In genomic region chr9:81370650-81371049, GRCh38 we compare ENCODE assay signal across 23 cellular contexts.
A peak's percentile ranks its signal among the peaks of the same experiment; 100 is the strongest.
DNase-seq lines count a peak whose midpoint lies in the region; FAIRE-seq and TF ChIP-seq lines count a peak whose summit lies in the region.
"Had no signal": no experiment of that assay in that cellular context is flagged by ENCODE, and none has a peak within 500 bp of the region (broad histone marks: within the 10 kb centered on the region; RNA-seq: fewer than 3 reads in every experiment).

No MANE protein-coding gene starts in this region.

- TF ChIP-seq CTCF in H9 (conservative IDR thresholded peaks at IDR 0.05) (no peak), nephron (IDR thresholded peaks at IDR 0.05; ENCODE audit: unreplicated experiment in 3 of 3) (no peak), kidney (IDR thresholded peaks at IDR 0.05; ENCODE audit: borderline replicate concordance, extremely low read depth, insufficient read depth) (no peak)

- no peaks in the 10 kb centered on the region for H3K36me3 ChIP-seq in BLaER1 treated with 17β-estradiol and CSF1 and Interleukin-3, amounts not matched to agents 10 nM and 100 nM
- no peaks in the 10 kb centered on the region for H3K36me3 ChIP-seq in kidney (ENCODE audit: control insufficient read depth in 1 of 2, insufficient read depth in 2 of 2, low read length in 2 of 2)

- no peaks in the 10 kb centered on the region for H4K20me1 ChIP-seq in BLaER1 treated with 17β-estradiol and CSF1 and Interleukin-3, amounts not matched to agents 10 nM and 100 nM
- H4K20me1 ChIP-seq in H9 (ENCODE audit: control insufficient read depth, insufficient read depth, insufficient read length): no peaks in the 10 kb centered on the region

- H3K9me3 ChIP-seq in BLaER1 treated with 17β-estradiol and CSF1 and Interleukin-3, amounts not matched to agents 10 nM and 100 nM (replicated peaks in 1 of 11): peaks cover 5 to 24% (median 16%) of the 10 kb centered on the region in 11 experiments; a peak in 20 of 22 replicates
- H3K9me3 ChIP-seq in H9 (ENCODE audit: control insufficient read depth, low read depth, low read length): no peaks in the 10 kb centered on the region
- no peaks in the 10 kb centered on the region for H3K9me3 ChIP-seq in kidney (ENCODE audit: control insufficient read depth in 1 of 2, low read length in 2 of 2)
- H3K9me3 ChIP-seq: body of pancreas had no signal

- H3K79me2 ChIP-seq in H9 (ENCODE audit: insufficient read depth, low read length): no peaks in the 10 kb centered on the region

- H3K4me3 ChIP-seq in BLaER1 treated with 17β-estradiol and CSF1 and Interleukin-3, amounts not matched to agents 10 nM and 100 nM: no peak overlapping the region
- no peak overlapping the region for H3K4me3 ChIP-seq in kidney (ENCODE audit: low read length in 2 of 2)
- H3K4me3 ChIP-seq: body of pancreas had no signal

- H3K56ac ChIP-seq in H9 (ENCODE audit: insufficient read length, low read depth, low read length): no peak overlapping the region

- H3T11ph ChIP-seq in H9 (ENCODE audit: low read length): no peak overlapping the region

- no peak overlapping the region for H2BK120ac ChIP-seq in H9 (ENCODE audit: low read depth, low read length, poor library complexity, severe bottlenecking)

- H2BK15ac ChIP-seq in H9 (ENCODE audit: low read depth, low read length): no peak overlapping the region

- no peak overlapping the region for H3K18ac ChIP-seq in H9 (ENCODE audit: insufficient read length, low read depth, low read length)

- H3K4me2 ChIP-seq in BLaER1 treated with 17β-estradiol and CSF1 and Interleukin-3, amounts not matched to agents 10 nM and 100 nM: peak overlapping the region in 7 of 11 experiments; percentile 12 to 91 (median 77); a peak in 10 of 22 replicates
- H3K4me2 ChIP-seq in H9 (ENCODE audit: insufficient read depth, insufficient read length, low read length): no peak overlapping the region

- no peak overlapping the region for H4K91ac ChIP-seq in H9 (ENCODE audit: insufficient read length, low read depth, low read length)

- H3K27ac Mint-ChIP-seq in H9: peak overlapping the region in 2 of 3 experiments; percentile 48 to 72; a peak in 2 of 7 replicates
- peak overlapping the region in 2 of 3 experiments; percentile 1 to 48 for H3K27ac Mint-ChIP-seq in nephron
- H3K27ac Mint-ChIP-seq: activated CD4-positive, alpha-beta memory T cell treated with anti-CD3 and anti-CD28 coated beads, Interleukin-2, amount 10 ng/mL, durations not matched to agents 7 days and 5 days; activated T-helper 17 cell treated with anti-CD3 and anti-CD28 coated beads, Interleukin-2, amount 50 U/mL, for 72 hours; dendritic cell treated with granulocyte-macrophage colony-stimulating factor and Interleukin-4, amounts not matched to agents 40 ng/mL and 50 ng/mL, for 4 days; naive thymus-derived CD8-positive, alpha-beta T cell; stimulated activated effector memory CD8-positive, alpha-beta T cell treated with anti-CD3 and anti-CD28 coated beads, Interleukin-12 subunit alpha, Interleukin-12 subunit beta, amount 100 ng/mL, for 72 hours; type B pancreatic cell had no signal

- no peak overlapping the region for H2BK20ac ChIP-seq in H9 (ENCODE audit: low read depth, low read length, poor library complexity, severe bottlenecking)

- H3K27me3 ChIP-seq in BLaER1 treated with 17β-estradiol and CSF1 and Interleukin-3, amounts not matched to agents 10 nM and 100 nM: no peaks in the 10 kb centered on the region
- no peaks in the 10 kb centered on the region for H3K27me3 ChIP-seq in H9 (ENCODE audit: insufficient read depth, low read length)
- H3K27me3 ChIP-seq: body of pancreas had no signal

- H3K27me3 Mint-ChIP-seq in H9 (ENCODE audit: low read depth) (no peaks in the 10 kb centered on the region; the same call in 1 of the 2 replicates), nephron (ENCODE audit: low read depth) (peaks cover 22% of the 10 kb centered on the region)
- H3K27me3 Mint-ChIP-seq: activated CD4-positive, alpha-beta memory T cell treated with anti-CD3 and anti-CD28 coated beads, Interleukin-2, amount 10 ng/mL, durations not matched to agents 7 days and 5 days; activated T-helper 17 cell treated with anti-CD3 and anti-CD28 coated beads, Interleukin-2, amount 50 U/mL, for 72 hours; dendritic cell treated with granulocyte-macrophage colony-stimulating factor and Interleukin-4, amounts not matched to agents 40 ng/mL and 50 ng/mL, for 4 days; naive thymus-derived CD8-positive, alpha-beta T cell had no signal

- H3K4me1 ChIP-seq in BLaER1 treated with 17β-estradiol and CSF1 and Interleukin-3, amounts not matched to agents 10 nM and 100 nM: peaks cover 26 to 59% (median 50%) of the 10 kb centered on the region in 10 experiments
- no peaks in the 10 kb centered on the region for H3K4me1 ChIP-seq in H9 (ENCODE audit: insufficient read depth, low read length)
- peaks cover 0 to 4% of the 10 kb centered on the region in 2 donors for H3K4me1 ChIP-seq in kidney (ENCODE audit: control insufficient read depth in 1 of 2, insufficient read depth in 1 of 2, low read depth in 1 of 2, low read length in 2 of 2)
- H3K4me1 ChIP-seq: body of pancreas had no signal

- DNase-seq in H9 (no peak), NCI-H2171 treated with DMSO at 0.1 percent for 48 hours (lab: John Stamatoyannopoulos, UW) (peak; percentile 96), NCI-H82 (lab: John Stamatoyannopoulos, UW) (no peak), kidney (no peak), DMS 273 treated with DMSO at 0.1 percent for 48 hours (lab: John Stamatoyannopoulos, UW) (no peak)
- DNase-seq: activated CD4-positive, alpha-beta memory T cell treated with anti-CD3 and anti-CD28 coated beads, Interleukin-2, amount 10 ng/mL, durations not matched to agents 7 days and 5 days; activated naive CD4-positive, alpha-beta T cell treated with anti-CD3 and anti-CD28 coated beads, Interleukin-2, amount 50 U/mL, for 16 hours; body of pancreas; DMS79; GDM1; naive thymus-derived CD8-positive, alpha-beta T cell; NCI-H1436; NCI-H2227 treated with DMSO at 0.1 percent for 48 hours; SHP77; stimulated activated CD4-positive, alpha-beta T cell treated with anti-CD3 and anti-CD28 coated beads, Interleukin-15, amount 100 ng/mL, for 24 hours; T-helper 2 cell had no signal

- H3K4me3 Mint-ChIP-seq in H9 (no peak overlapping the region), nephron (no peak overlapping the region)
- H3K4me3 Mint-ChIP-seq: activated CD4-positive, alpha-beta memory T cell treated with anti-CD3 and anti-CD28 coated beads, Interleukin-2, amount 10 ng/mL, durations not matched to agents 7 days and 5 days; activated T-helper 17 cell treated with anti-CD3 and anti-CD28 coated beads, Interleukin-2, amount 50 U/mL, for 72 hours; dendritic cell treated with granulocyte-macrophage colony-stimulating factor and Interleukin-4, amounts not matched to agents 40 ng/mL and 50 ng/mL, for 4 days; naive thymus-derived CD8-positive, alpha-beta T cell; stimulated activated effector memory CD8-positive, alpha-beta T cell treated with anti-CD3 and anti-CD28 coated beads, Interleukin-12 subunit alpha, Interleukin-12 subunit beta, amount 100 ng/mL, for 72 hours; type B pancreatic cell had no signal

- H2AK5ac ChIP-seq in H9 (ENCODE audit: insufficient read length, low read length): no peak overlapping the region

- H2AFZ ChIP-seq in H9 (ENCODE audit: low read length): no peak overlapping the region

- no peaks in the 10 kb centered on the region for H3K23me2 ChIP-seq in H9 (ENCODE audit: insufficient read length, low read depth, low read length, poor library complexity, severe bottlenecking)

- no peak overlapping the region for H3K9ac ChIP-seq in BLaER1 treated with 17β-estradiol and CSF1 and Interleukin-3, amounts not matched to agents 10 nM and 100 nM
- no peak overlapping the region for H3K9ac ChIP-seq in H9 (ENCODE audit: extremely low read depth, insufficient read length, low read length)
- H3K9ac ChIP-seq in kidney (ENCODE audit: low read length in 2 of 2): no peak overlapping the region

- no peak overlapping the region for H3K27ac ChIP-seq in BLaER1 treated with 17β-estradiol and CSF1 and Interleukin-3, amounts not matched to agents 10 nM and 100 nM
- H3K27ac ChIP-seq in H9 (ENCODE audit: insufficient read length, low read depth, low read length): no peak overlapping the region
- H3K27ac ChIP-seq in kidney (ENCODE audit: low read depth in 2 of 2, low read length in 2 of 2): no peak overlapping the region
- H3K27ac ChIP-seq: body of pancreas had no signal

- FAIRE-seq in kidney (lab: Jason Lieb, UNC): no peak
- FAIRE-seq: keratinocyte had no signal

- no peak overlapping the region for H2BK12ac ChIP-seq in H9 (ENCODE audit: insufficient read length, low read depth, low read length)

- WGBS in H9 (ENCODE audit: extremely low coverage, insufficient read length, low lambda C conversion rate): no CpG with 5 or more reads among the region's 7 CpGs

- H3K4ac ChIP-seq in H9 (ENCODE audit: low read depth, low read length): no peak overlapping the region

- H4K5ac ChIP-seq in H9 (ENCODE audit: insufficient read length, low read depth, low read length): no peak overlapping the region

- no peaks in the 10 kb centered on the region for H3K79me1 ChIP-seq in H9 (ENCODE audit: insufficient read depth, low read depth, low read length, poor library complexity, severe bottlenecking)

- H2BK5ac ChIP-seq in H9 (ENCODE audit: insufficient read length, low read length): no peak overlapping the region

- H3K36me3 Mint-ChIP-seq in H9 (ENCODE audit: insufficient read depth in 1 of 3, low read depth in 3 of 3) (peaks cover 0 to 18% (median 0%) of the 10 kb centered on the region in 3 experiments; a peak in 3 of 7 replicates), nephron (ENCODE audit: low read depth) (peaks cover 4% of the 10 kb centered on the region)
- H3K36me3 Mint-ChIP-seq: naive thymus-derived CD8-positive, alpha-beta T cell; stimulated activated effector memory CD8-positive, alpha-beta T cell treated with anti-CD3 and anti-CD28 coated beads, Interleukin-12 subunit alpha, Interleukin-12 subunit beta, amount 100 ng/mL, for 72 hours; type B pancreatic cell had no signal

- intact Hi-C loops in kidney (cut with DNase I): no loop called here

- H3K4me1 Mint-ChIP-seq in H9: peaks cover 44 to 51% of the 10 kb centered on the region in 2 experiments
- peaks cover 34% of the 10 kb centered on the region for H3K4me1 Mint-ChIP-seq in nephron
- H3K4me1 Mint-ChIP-seq: activated CD4-positive, alpha-beta memory T cell treated with anti-CD3 and anti-CD28 coated beads, Interleukin-2, amount 10 ng/mL, durations not matched to agents 7 days and 5 days; activated T-helper 17 cell treated with anti-CD3 and anti-CD28 coated beads, Interleukin-2, amount 50 U/mL, for 72 hours; naive thymus-derived CD8-positive, alpha-beta T cell; stimulated activated effector memory CD8-positive, alpha-beta T cell treated with anti-CD3 and anti-CD28 coated beads, Interleukin-12 subunit alpha, Interleukin-12 subunit beta, amount 100 ng/mL, for 72 hours had no signal

- H3K14ac ChIP-seq in H9 (ENCODE audit: insufficient read depth, low read length): no peak overlapping the region

- H3K9me3 Mint-ChIP-seq in H9: peaks cover 9 to 10% of the 10 kb centered on the region in 2 experiments
- peaks cover 15% of the 10 kb centered on the region for H3K9me3 Mint-ChIP-seq in nephron
- H3K9me3 Mint-ChIP-seq: type B pancreatic cell had no signal

- no peak overlapping the region for H3K23ac ChIP-seq in H9 (ENCODE audit: insufficient read length, low read depth, low read length)

- no peak overlapping the region for H4K8ac ChIP-seq in H9 (replicated peaks; ENCODE audit: insufficient read length, low read depth, low read length)
